8 cellular contexts compared by ENCODE assay signal in genomic region chr9:37575921-37576721, GRCh38. TPM values are rescaled to one million over a fixed set of nuclear protein-coding genes. Genes with fewer than 3 reads are reported as not detected.
DNase-seq lines count a peak whose midpoint lies in the region; ATAC-seq and TF ChIP-seq lines count a peak whose summit lies in the region.

TSS of gene FBXO10 (minus strand) at chr9:37576380. CDS start at chr9:37541768, 34,612 bp downstream.

- TF ChIP-seq CTCF in AG10803 (conservative IDR thresholded peaks at IDR 0.05; ENCODE audit: low read length): no peak

- DNase-seq in AG10803 (ENCODE audit: low read depth) (peak; percentile 58), NCI-H82 treated with DMSO at 0.1 percent for 48 hours (lab: John Stamatoyannopoulos, UW; ENCODE audit: unreplicated experiment) (peak; percentile 55), fibroblast of peridontal ligament (ENCODE audit: extremely low read depth) (peak; percentile 52), myocyte (ENCODE audit: low read depth) (peak; percentile 91)
- peak; percentile 22 for DNase-seq in activated T-helper 9 cell treated with anti-CD3 and anti-CD28 coated beads, Interleukin-2, amount 50 U/mL, for 16 hours (ENCODE audit: low read depth)

- H3K27ac ChIP-seq in subcutaneous abdominal adipose tissue (ENCODE audit: low read depth, low read length): peak within 1 kb of the TSS; percentile 60

- no peaks in the 10 kb centered on the region for H3K27me3 ChIP-seq in subcutaneous abdominal adipose tissue (ENCODE audit: control insufficient read depth in 5 of 5, insufficient read depth in 4 of 5, low read length in 5 of 5)

- peaks cover 2 to 30% (median 23%) of the 10 kb centered on the region in 5 donors for H3K4me1 ChIP-seq in subcutaneous abdominal adipose tissue (ENCODE audit: control insufficient read depth in 5 of 5, insufficient read depth in 5 of 5, low read length in 5 of 5)

- peak within 1 kb of the TSS; percentile 73 to 95 (median 80) for H3K9ac ChIP-seq in subcutaneous abdominal adipose tissue (ENCODE audit: low read length in 5 of 5)

- ATAC-seq in GM19025 (IDR thresholded peaks at IDR 0.05; ENCODE audit: low read depth, unreplicated experiment) (peak; percentile 83), HG03175 (IDR thresholded peaks at IDR 0.05; ENCODE audit: unreplicated experiment) (peak; percentile 73)

- peak within 1 kb of the TSS; percentile 66 for H3K4me3 ChIP-seq in AG10803 (ENCODE audit: low read length)
- H3K4me3 ChIP-seq in subcutaneous abdominal adipose tissue (ENCODE audit: low read depth in 1 of 5, low read length in 5 of 5): peak within 1 kb of the TSS; percentile 80 to 89 (median 87)

- H3K9me3 ChIP-seq in subcutaneous abdominal adipose tissue (ENCODE audit: control insufficient read depth in 5 of 5, low read length in 5 of 5): no peaks in the 10 kb centered on the region

- peaks cover 0 to 4% (median 0%) of the 10 kb centered on the region in 5 donors for H3K36me3 ChIP-seq in subcutaneous abdominal adipose tissue (ENCODE audit: control insufficient read depth in 5 of 5, insufficient read depth in 5 of 5, low read length in 5 of 5)

RNA-seq across cellular contexts. Expression of gene FBXO10, which starts in this region (rescaled TPM):
- total RNA-seq in myocyte: 77.5 and 106 TPM in 2 replicates
- 29.4 TPM for polyA plus RNA-seq in myocyte (2012)

Comparison
In these comparisons a context has a peak if more than half of its experiments do, and no peak if none do; other contexts are left out.
1. Peak in every context shown above with its lines: DNase-seq, ATAC-seq, H3K4me3 ChIP-seq and H3K27ac ChIP-seq.
2. DNase-seq: peak in every context shown above with its lines; median percentile 91 in myocyte; 58 in AG10803; 55 in NCI-H82 treated with DMSO at 0.1 percent for 48 hours; 52 in fibroblast of peridontal ligament; 22 in activated T-helper 9 cell treated with anti-CD3 and anti-CD28 coated beads, Interleukin-2, amount 50 U/mL, for 16 hours.